In the genomic region with DNA sequence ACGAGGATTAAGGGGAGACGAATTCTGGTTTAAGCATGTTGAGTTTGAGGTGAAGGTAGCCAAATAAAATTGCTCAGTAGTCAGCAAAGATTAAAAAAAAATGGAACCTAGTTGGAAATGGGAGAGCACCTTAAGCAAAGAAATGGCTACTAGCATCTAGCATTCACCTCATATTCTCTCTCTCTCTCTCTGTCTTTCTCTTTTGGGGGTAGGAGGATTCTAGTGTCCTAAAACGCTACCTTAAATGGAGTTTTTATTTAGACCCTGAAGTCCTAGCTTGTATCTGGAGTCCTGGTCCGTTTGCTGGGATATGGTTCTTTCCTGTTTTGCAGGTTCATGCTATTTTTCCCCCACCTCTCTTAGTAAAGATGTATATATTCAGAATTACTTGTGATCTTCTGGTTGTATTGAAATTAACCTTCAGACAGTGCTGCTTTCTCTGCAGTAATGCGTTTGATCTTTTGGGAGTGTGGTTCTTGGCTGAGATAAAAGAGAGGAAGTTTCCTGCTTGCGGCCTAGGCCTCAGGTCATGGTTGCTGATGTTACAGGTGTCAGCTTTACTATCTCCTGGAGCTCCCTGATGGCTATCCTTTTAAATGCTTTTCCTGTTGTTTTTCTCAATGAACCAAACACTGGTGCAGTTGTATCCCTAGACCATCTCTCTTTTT, we compare ENCODE assay signal across 9 cellular contexts. TPM values are rescaled to one million over a fixed set of nuclear protein-coding genes. Genes with fewer than 3 reads are reported as not detected.
DNase-seq lines count a peak whose midpoint lies in the region; ATAC-seq and TF ChIP-seq lines count a peak whose summit lies in the region.
"Had no signal": no experiment of that assay in that cellular context is flagged by ENCODE, and none has a peak within 500 bp of the region (broad histone marks: within the 10 kb centered on the region; RNA-seq: fewer than 3 reads in every experiment).

No MANE protein-coding gene starts in this region.

- H3K9me3 Mint-ChIP-seq in IgD-negative memory B cell: no peaks in the 10 kb centered on the region
- H3K9me3 Mint-ChIP-seq in mesothelial cell of epicardium: no peaks in the 10 kb centered on the region

- H3K36me3 Mint-ChIP-seq in IgD-negative memory B cell (peaks cover 2% of the 10 kb centered on the region), mesothelial cell of epicardium (no peaks in the 10 kb centered on the region)

- H3K4me3 Mint-ChIP-seq in IgD-negative memory B cell (peak overlapping the region in 3 of 4 donors; percentile 5 to 62 (median 49)), mesothelial cell of epicardium (no peak overlapping the region)

- H3K27me3 Mint-ChIP-seq in IgD-negative memory B cell (no peaks in the 10 kb centered on the region), mesothelial cell of epicardium (ENCODE audit: low read depth) (no peaks in the 10 kb centered on the region)

- ATAC-seq in HG02610 (IDR thresholded peaks at IDR 0.05; ENCODE audit: unreplicated experiment): no peak

- TF ChIP-seq CTCF in mesothelial cell of epicardium (IDR thresholded peaks at IDR 0.05; ENCODE audit: unreplicated experiment): no peak

- H3K4me1 Mint-ChIP-seq in IgD-negative memory B cell (peaks cover 45 to 68% (median 46%) of the 10 kb centered on the region in 3 donors), mesothelial cell of epicardium (peaks cover 36% of the 10 kb centered on the region)

- peak; percentile 37 for DNase-seq in CD1c-positive myeloid dendritic cell (ENCODE audit: extremely low spot score)
- peak; percentile 34 for DNase-seq in activated T-helper 1 cell treated with Interleukin-2 at 50 U/mL for 16 hours (ENCODE audit: low read depth)
- DNase-seq in mesothelial cell of epicardium (ENCODE audit: low spot score in 2 of 2, unreplicated experiment in 2 of 2): no peak
- no peak for DNase-seq in MV-4-11 (lab: John Stamatoyannopoulos, UW)
- no peak for DNase-seq in ecto neural progenitor cell (ENCODE audit: low spot score)
- no peak for DNase-seq in superior temporal gyrus (ENCODE audit: extremely low spot score)
- DNase-seq: NCI-H1105 treated with DMSO at 0.1 percent for 48 hours had no signal

- H3K27ac Mint-ChIP-seq in IgD-negative memory B cell (peak overlapping the region; percentile 30 to 84 (median 68)), mesothelial cell of epicardium (peak overlapping the region; percentile 11)

RNA-seq across cellular contexts. Expression of a gene that starts 8.0 kb away (rescaled TPM):
- polyA plus RNA-seq in IgD-negative memory B cell: 9.2 TPM
- 77.5 to 79.7 TPM (median 79.6 TPM) in 3 replicates for total RNA-seq in mesothelial cell of epicardium

Comparison
In these comparisons a context has a peak if more than half of its experiments do, and no peak if none do; other contexts are left out.
1. DNase-seq: peak in CD1c-positive myeloid dendritic cell (single experiment) and activated T-helper 1 cell treated with Interleukin-2 at 50 U/mL for 16 hours (single experiment); none in mesothelial cell of epicardium (0 of 2), MV-4-11 (single experiment), ecto neural progenitor cell (single experiment) and superior temporal gyrus (single experiment).